ENCODE assay signal across 14 cellular contexts in the genomic region with DNA sequence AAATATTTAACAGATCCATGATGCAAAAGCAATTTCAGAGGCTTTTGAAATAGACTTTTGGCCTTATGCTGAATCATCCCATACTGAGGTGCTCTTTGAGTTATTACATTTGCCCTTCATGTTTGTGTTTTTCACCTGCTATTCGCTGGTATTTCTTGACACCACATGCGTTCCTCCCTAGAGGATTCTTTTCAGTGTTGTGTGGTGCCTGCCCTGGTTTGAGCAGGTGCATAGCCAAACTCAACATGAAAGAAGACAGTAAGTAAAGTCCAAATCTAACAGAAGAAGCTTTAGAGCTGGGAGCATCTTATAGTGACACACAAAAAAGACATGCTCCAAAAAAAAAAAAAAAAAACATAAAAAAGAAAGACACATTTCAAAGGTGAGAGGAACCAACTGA.
"Had no signal": no experiment of that assay in that cellular context is flagged by ENCODE, and none has a peak within 500 bp of the region (broad histone marks: within the 10 kb centered on the region; RNA-seq: fewer than 3 reads in every experiment).

No MANE protein-coding gene starts in this region.

- DNase-seq: islet precursor cell; left ventricle myocardium inferior; mesendoderm; naive thymus-derived CD4-positive, alpha-beta T cell; ovary; right lobe of liver; stimulated activated CD4-positive, alpha-beta T cell treated with anti-CD3 and anti-CD28 coated beads, Interleukin-1b, Interleukin-23, amount 100 ng/mL, for 48 hours; stimulated activated CD4-positive, alpha-beta T cell treated with anti-CD3 and anti-CD28 coated beads, Interleukin-2, amount 100 ng/mL, for 48 hours; stimulated activated CD4-positive, alpha-beta T cell treated with anti-CD3 and anti-CD28 coated beads, Interleukin-4, amount 100 ng/mL, for 4 hours; stimulated activated CD8-positive, alpha-beta memory T cell treated with anti-CD3 and anti-CD28 coated beads, Interleukin-4, amount 100 ng/mL, for 48 hours; stimulated activated naive CD4-positive, alpha-beta T cell treated with Interleukin-2 at 50 U/mL for 16 hours; stimulated activated naive CD8-positive, alpha-beta T cell treated with anti-CD3 and anti-CD28 coated beads, Interleukin-15, amount 100 ng/mL, for 72 hours; substantia nigra; uterus had no signal
